ENCODE assay signal across 1 cellular context in the genomic region with DNA sequence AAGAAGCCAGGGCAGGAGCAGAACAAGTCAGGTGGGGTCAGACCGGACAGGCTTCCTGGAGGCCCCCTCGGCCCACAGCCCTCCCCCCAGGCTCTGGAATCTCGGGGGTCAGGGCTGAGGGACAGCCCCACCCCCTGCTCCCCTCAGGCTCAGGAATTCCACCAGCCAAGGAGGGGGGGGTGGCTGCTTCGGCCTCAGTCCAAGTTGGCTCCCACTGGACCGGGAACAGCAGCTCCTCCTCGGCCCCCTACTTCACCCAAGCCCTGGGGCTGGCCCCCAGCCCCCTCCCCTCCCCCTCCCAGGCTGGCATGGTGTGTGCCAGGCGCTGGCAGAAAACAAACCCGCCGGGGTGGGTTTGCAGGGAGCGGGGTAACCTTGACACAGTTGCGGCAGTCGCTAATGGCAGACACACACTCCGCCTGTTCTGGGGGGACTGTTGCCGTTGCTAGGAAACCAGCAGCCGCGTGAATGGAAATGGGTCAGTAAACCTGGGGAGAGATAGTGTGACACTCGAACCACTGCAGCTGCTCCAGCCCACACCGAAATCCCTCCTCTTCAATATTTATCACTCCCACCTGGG.
TF ChIP-seq lines count a peak whose summit lies in the region.

No MANE protein-coding gene starts in this region.

TF ChIP-seq in HepG2, 621 proteins besides CTCF, POLR2A, EP300 and RAD21 (continues in another document):
- no peak for TF ChIP-seq ELF4 (CRISPR knock-in tag; IDR thresholded peaks at IDR 0.05; ENCODE audit: borderline replicate concordance)
- no peak for TF ChIP-seq ZNF672 (CRISPR knock-in tag; IDR thresholded peaks at IDR 0.05)
- TF ChIP-seq TBX2 (CRISPR knock-in tag; IDR thresholded peaks at IDR 0.05; ENCODE audit: borderline replicate concordance): no peak
- TF ChIP-seq, protein P1, sequence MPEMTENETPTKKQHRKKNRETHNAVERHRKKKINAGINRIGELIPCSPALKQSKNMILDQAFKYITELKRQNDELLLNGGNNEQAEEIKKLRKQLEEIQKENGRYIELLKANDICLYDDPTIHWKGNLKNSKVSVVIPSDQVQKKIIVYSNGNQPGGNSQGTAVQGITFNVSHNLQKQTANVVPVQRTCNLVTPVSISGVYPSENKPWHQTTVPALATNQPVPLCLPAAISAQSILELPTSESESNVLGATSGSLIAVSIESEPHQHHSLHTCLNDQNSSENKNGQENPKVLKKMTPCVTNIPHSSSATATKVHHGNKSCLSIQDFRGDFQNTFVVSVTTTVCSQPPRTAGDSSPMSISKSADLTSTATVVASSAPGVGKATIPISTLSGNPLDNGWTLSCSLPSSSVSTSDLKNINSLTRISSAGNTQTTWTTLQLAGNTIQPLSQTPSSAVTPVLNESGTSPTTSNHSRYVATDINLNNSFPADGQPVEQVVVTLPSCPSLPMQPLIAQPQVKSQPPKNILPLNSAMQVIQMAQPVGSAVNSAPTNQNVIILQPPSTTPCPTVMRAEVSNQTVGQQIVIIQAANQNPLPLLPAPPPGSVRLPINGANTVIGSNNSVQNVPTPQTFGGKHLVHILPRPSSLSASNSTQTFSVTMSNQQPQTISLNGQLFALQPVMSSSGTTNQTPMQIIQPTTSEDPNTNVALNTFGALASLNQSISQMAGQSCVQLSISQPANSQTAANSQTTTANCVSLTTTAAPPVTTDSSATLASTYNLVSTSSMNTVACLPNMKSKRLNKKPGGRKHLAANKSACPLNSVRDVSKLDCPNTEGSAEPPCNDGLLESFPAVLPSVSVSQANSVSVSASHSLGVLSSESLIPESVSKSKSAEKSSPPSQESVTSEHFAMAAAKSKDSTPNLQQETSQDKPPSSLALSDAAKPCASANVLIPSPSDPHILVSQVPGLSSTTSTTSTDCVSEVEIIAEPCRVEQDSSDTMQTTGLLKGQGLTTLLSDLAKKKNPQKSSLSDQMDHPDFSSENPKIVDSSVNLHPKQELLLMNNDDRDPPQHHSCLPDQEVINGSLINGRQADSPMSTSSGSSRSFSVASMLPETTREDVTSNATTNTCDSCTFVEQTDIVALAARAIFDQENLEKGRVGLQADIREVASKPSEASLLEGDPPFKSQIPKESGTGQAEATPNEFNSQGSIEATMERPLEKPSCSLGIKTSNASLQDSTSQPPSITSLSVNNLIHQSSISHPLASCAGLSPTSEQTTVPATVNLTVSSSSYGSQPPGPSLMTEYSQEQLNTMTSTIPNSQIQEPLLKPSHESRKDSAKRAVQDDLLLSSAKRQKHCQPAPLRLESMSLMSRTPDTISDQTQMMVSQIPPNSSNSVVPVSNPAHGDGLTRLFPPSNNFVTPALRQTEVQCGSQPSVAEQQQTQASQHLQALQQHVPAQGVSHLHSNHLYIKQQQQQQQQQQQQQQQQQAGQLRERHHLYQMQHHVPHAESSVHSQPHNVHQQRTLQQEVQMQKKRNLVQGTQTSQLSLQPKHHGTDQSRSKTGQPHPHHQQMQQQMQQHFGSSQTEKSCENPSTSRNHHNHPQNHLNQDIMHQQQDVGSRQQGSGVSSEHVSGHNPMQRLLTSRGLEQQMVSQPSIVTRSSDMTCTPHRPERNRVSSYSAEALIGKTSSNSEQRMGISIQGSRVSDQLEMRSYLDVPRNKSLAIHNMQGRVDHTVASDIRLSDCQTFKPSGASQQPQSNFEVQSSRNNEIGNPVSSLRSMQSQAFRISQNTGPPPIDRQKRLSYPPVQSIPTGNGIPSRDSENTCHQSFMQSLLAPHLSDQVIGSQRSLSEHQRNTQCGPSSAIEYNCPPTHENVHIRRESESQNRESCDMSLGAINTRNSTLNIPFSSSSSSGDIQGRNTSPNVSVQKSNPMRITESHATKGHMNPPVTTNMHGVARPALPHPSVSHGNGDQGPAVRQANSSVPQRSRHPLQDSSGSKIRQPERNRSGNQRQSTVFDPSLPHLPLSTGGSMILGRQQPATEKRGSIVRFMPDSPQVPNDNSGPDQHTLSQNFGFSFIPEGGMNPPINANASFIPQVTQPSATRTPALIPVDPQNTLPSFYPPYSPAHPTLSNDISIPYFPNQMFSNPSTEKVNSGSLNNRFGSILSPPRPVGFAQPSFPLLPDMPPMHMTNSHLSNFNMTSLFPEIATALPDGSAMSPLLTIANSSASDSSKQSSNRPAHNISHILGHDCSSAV (CRISPR knock-in tag; IDR thresholded peaks at IDR 0.05; ENCODE audit: borderline replicate concordance): no peak
- TF ChIP-seq CAMTA2 (CRISPR knock-in tag; IDR thresholded peaks at IDR 0.05; ENCODE audit: borderline replicate concordance): no peak
- TF ChIP-seq ZNF207 (IDR thresholded peaks at IDR 0.05; ENCODE audit: borderline replicate concordance): no peak
- TF ChIP-seq IKZF5 (CRISPR knock-in tag; IDR thresholded peaks at IDR 0.05): peak; percentile 92; the same call in 1 of the 2 replicates
- TF ChIP-seq HOXA5 (CRISPR knock-in tag; IDR thresholded peaks at IDR 0.05): no peak
- TF ChIP-seq ZNF441 (CRISPR knock-in tag; IDR thresholded peaks at IDR 0.05; ENCODE audit: borderline replicate concordance): no peak
- TF ChIP-seq, protein P2, sequence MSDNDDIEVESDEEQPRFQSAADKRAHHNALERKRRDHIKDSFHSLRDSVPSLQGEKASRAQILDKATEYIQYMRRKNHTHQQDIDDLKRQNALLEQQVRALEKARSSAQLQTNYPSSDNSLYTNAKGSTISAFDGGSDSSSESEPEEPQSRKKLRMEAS (IDR thresholded peaks at IDR 0.05): no peak
- TF ChIP-seq EEA1 (CRISPR knock-in tag; IDR thresholded peaks at IDR 0.05; ENCODE audit: borderline replicate concordance): 0 out of 2 replicates have a peak, but pooled peaks have one; percentile 4
- TF ChIP-seq ONECUT2 (CRISPR knock-in tag; IDR thresholded peaks at IDR 0.05): no peak
- no peak for TF ChIP-seq ZNF24 (IDR thresholded peaks at IDR 0.05)
- TF ChIP-seq HIC2 (CRISPR knock-in tag; IDR thresholded peaks at IDR 0.05; ENCODE audit: low read depth): peak; percentile 57; the same call in 1 of the 2 replicates
- TF ChIP-seq ZNF12 (CRISPR knock-in tag; IDR thresholded peaks at IDR 0.05): no peak
- no peak for TF ChIP-seq NR2F6 (IDR thresholded peaks at IDR 0.05)
- TF ChIP-seq NR2F6 (CRISPR knock-in tag; IDR thresholded peaks at IDR 0.05): 0 out of 2 replicates have a peak, but pooled peaks have one; percentile 32
- 0 out of 2 replicates have a peak, but pooled peaks have one; percentile 23 for TF ChIP-seq ZSCAN31 (CRISPR knock-in tag; IDR thresholded peaks at IDR 0.05; ENCODE audit: low read depth)
- TF ChIP-seq ZNF770 (CRISPR knock-in tag; IDR thresholded peaks at IDR 0.05): no peak
- TF ChIP-seq NR3C1 (CRISPR knock-in tag; IDR thresholded peaks at IDR 0.05): no peak
- TF ChIP-seq, protein P3, sequence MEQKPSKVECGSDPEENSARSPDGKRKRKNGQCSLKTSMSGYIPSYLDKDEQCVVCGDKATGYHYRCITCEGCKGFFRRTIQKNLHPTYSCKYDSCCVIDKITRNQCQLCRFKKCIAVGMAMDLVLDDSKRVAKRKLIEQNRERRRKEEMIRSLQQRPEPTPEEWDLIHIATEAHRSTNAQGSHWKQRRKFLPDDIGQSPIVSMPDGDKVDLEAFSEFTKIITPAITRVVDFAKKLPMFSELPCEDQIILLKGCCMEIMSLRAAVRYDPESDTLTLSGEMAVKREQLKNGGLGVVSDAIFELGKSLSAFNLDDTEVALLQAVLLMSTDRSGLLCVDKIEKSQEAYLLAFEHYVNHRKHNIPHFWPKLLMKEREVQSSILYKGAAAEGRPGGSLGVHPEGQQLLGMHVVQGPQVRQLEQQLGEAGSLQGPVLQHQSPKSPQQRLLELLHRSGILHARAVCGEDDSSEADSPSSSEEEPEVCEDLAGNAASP (CRISPR knock-in tag; IDR thresholded peaks at IDR 0.05; ENCODE audit: borderline replicate concordance): no peak
- no peak for TF ChIP-seq ZNF547 (CRISPR knock-in tag; IDR thresholded peaks at IDR 0.05)
- TF ChIP-seq HIVEP1 (CRISPR knock-in tag; IDR thresholded peaks at IDR 0.05): no peak
- TF ChIP-seq, protein P4, sequence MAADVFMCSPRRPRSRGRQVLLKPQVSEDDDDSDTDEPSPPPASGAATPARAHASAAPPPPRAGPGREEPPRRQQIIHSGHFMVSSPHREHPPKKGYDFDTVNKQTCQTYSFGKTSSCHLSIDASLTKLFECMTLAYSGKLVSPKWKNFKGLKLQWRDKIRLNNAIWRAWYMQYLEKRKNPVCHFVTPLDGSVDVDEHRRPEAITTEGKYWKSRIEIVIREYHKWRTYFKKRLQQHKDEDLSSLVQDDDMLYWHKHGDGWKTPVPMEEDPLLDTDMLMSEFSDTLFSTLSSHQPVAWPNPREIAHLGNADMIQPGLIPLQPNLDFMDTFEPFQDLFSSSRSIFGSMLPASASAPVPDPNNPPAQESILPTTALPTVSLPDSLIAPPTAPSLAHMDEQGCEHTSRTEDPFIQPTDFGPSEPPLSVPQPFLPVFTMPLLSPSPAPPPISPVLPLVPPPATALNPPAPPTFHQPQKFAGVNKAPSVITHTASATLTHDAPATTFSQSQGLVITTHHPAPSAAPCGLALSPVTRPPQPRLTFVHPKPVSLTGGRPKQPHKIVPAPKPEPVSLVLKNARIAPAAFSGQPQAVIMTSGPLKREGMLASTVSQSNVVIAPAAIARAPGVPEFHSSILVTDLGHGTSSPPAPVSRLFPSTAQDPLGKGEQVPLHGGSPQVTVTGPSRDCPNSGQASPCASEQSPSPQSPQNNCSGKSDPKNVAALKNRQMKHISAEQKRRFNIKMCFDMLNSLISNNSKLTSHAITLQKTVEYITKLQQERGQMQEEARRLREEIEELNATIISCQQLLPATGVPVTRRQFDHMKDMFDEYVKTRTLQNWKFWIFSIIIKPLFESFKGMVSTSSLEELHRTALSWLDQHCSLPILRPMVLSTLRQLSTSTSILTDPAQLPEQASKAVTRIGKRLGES (CRISPR knock-in tag; IDR thresholded peaks at IDR 0.05; ENCODE audit: borderline replicate concordance): no peak
- TF ChIP-seq HNRNPL (IDR thresholded peaks at IDR 0.05; ENCODE audit: low read depth, low read length): peak; percentile 86
- TF ChIP-seq ZHX1 (CRISPR knock-in tag; IDR thresholded peaks at IDR 0.05; ENCODE audit: low read depth): no peak
- TF ChIP-seq NFE2L1 (CRISPR knock-in tag; IDR thresholded peaks at IDR 0.05; ENCODE audit: borderline replicate concordance): no peak
- TF ChIP-seq, protein P5, sequence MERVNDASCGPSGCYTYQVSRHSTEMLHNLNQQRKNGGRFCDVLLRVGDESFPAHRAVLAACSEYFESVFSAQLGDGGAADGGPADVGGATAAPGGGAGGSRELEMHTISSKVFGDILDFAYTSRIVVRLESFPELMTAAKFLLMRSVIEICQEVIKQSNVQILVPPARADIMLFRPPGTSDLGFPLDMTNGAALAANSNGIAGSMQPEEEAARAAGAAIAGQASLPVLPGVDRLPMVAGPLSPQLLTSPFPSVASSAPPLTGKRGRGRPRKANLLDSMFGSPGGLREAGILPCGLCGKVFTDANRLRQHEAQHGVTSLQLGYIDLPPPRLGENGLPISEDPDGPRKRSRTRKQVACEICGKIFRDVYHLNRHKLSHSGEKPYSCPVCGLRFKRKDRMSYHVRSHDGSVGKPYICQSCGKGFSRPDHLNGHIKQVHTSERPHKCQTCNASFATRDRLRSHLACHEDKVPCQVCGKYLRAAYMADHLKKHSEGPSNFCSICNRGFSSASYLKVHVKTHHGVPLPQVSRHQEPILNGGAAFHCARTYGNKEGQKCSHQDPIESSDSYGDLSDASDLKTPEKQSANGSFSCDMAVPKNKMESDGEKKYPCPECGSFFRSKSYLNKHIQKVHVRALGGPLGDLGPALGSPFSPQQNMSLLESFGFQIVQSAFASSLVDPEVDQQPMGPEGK (CRISPR knock-in tag; IDR thresholded peaks at IDR 0.05): peak; percentile 68
